In genomic region chr5:493758-494157, GRCh38 we compare ENCODE assay signal across 1 cellular context.
TF ChIP-seq lines count a peak whose summit lies in the region.

No MANE protein-coding gene starts in this region.

TF ChIP-seq in HepG2, 621 proteins besides CTCF, POLR2A, EP300 and RAD21:
- TF ChIP-seq ZNF17 (CRISPR knock-in tag; IDR thresholded peaks at IDR 0.05): no peak
- TF ChIP-seq TRIM24 (CRISPR knock-in tag; IDR thresholded peaks at IDR 0.05): no peak
- no peak for TF ChIP-seq NR1H2 (CRISPR knock-in tag; IDR thresholded peaks at IDR 0.05; ENCODE audit: borderline replicate concordance, low read depth)
- TF ChIP-seq ZNF749 (CRISPR knock-in tag; IDR thresholded peaks at IDR 0.05; ENCODE audit: borderline replicate concordance): no peak
- no peak for TF ChIP-seq FOSL1 (CRISPR knock-in tag; IDR thresholded peaks at IDR 0.05; ENCODE audit: borderline replicate concordance)
- no peak for TF ChIP-seq ATAD3A (CRISPR knock-in tag; IDR thresholded peaks at IDR 0.05)
- no peak for TF ChIP-seq GATAD1 (CRISPR knock-in tag; IDR thresholded peaks at IDR 0.05)
- TF ChIP-seq BHLHE40 (IDR thresholded peaks at IDR 0.05; ENCODE audit: low read length): no peak
- no peak for TF ChIP-seq FOXA1 (IDR thresholded peaks at IDR 0.05)
- TF ChIP-seq FOXA1 (CRISPR knock-in tag; IDR thresholded peaks at IDR 0.05): no peak
- TF ChIP-seq ZNF354B (CRISPR knock-in tag; IDR thresholded peaks at IDR 0.05): no peak
- no peak for TF ChIP-seq USF2 (IDR thresholded peaks at IDR 0.05; ENCODE audit: low read depth, low read length)
- TF ChIP-seq USF2 (CRISPR knock-in tag; IDR thresholded peaks at IDR 0.05; ENCODE audit: borderline replicate concordance): no peak
- no peak for TF ChIP-seq ZNF670 (CRISPR knock-in tag; IDR thresholded peaks at IDR 0.05; ENCODE audit: borderline replicate concordance)
- no peak for TF ChIP-seq ZSCAN9 (CRISPR knock-in tag; IDR thresholded peaks at IDR 0.05; ENCODE audit: borderline replicate concordance)
- TF ChIP-seq BCL6 (CRISPR knock-in tag; IDR thresholded peaks at IDR 0.05): no peak
